1 cellular context compared by ENCODE assay signal in the genomic region with DNA sequence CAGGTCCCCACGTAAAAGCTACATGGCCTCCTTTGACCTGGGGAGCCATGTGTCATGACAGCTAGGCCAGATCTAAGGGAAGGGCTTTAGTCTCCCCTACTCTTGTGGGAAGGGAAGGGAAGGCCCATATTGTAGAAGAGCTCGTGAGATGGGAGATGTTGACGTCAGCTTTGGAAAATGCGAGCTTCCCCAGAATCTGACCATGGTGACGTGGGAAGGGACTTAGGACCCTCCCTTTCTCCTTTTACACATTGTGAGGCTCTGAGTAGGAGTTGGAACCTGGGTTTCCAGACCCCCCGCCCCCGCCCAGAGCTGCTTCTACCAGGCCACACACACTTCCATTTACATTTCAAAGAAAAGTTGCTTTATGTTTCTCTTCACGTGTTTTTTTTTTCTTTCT.
TF ChIP-seq lines count a peak whose summit lies in the region.

No MANE protein-coding gene starts in this region.

TF ChIP-seq in HepG2, 621 proteins besides CTCF, POLR2A, EP300 and RAD21 (continued from another document):
- TF ChIP-seq, protein P1, sequence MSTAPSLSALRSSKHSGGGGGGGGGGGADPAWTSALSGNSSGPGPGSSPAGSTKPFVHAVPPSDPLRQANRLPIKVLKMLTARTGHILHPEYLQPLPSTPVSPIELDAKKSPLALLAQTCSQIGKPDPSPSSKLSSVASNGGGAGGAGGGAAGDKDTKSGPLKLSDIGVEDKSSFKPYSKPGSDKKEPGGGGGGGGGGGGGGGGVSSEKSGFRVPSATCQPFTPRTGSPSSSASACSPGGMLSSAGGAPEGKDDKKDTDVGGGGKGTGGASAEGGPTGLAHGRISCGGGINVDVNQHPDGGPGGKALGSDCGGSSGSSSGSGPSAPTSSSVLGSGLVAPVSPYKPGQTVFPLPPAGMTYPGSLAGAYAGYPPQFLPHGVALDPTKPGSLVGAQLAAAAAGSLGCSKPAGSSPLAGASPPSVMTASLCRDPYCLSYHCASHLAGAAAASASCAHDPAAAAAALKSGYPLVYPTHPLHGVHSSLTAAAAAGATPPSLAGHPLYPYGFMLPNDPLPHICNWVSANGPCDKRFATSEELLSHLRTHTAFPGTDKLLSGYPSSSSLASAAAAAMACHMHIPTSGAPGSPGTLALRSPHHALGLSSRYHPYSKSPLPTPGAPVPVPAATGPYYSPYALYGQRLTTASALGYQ (CRISPR knock-in tag; IDR thresholded peaks at IDR 0.05), result no peak
TF ChIP-seq in HepG2: peak in this region for 1.
